ENCODE assay signal across 9 cellular contexts in genomic region chr19:49133621-49134454, GRCh38. TPM values are rescaled to one million over a fixed set of nuclear protein-coding genes. Genes with fewer than 3 reads are reported as not detected.
DNase-seq lines count a peak whose midpoint lies in the region; ATAC-seq lines count a peak whose summit lies in the region.
"Had no signal": no experiment of that assay in that cellular context is flagged by ENCODE, and none has a peak within 500 bp of the region (broad histone marks: within the 10 kb centered on the region; RNA-seq: fewer than 3 reads in every experiment).

No MANE protein-coding gene starts in this region.

- H3K27me3 Mint-ChIP-seq in T-cell, result peaks cover 4 to 15% of the 10 kb centered on the region in 2 donors
- peaks cover 11 to 51% (median 51%) of the 10 kb centered on the region in 3 donors for H3K27me3 Mint-ChIP-seq in naive B cell

- H3K27ac Mint-ChIP-seq in T-cell, result no peak overlapping the region
- no peak overlapping the region for H3K27ac Mint-ChIP-seq in naive B cell

- POLR2A ChIA-PET in T-cell (lab: Charles Lee), result interaction anchor here in 1 of 2 donors (0.7 kb wide), 1 partner anchor 446 kb away, joined by 7 read pairs; no protein-coding TSS in a partner anchor

- H3K4me3 Mint-ChIP-seq in T-cell (peak overlapping the region; percentile 64 to 74 (median 65)), naive B cell (peak overlapping the region; percentile 32 to 78 (median 54))

- CTCF ChIA-PET in T-cell (lab: Charles Lee), result no interaction called here

- peak; percentile 17 for DNase-seq in AG08395 (ENCODE audit: low spot score)
- peak in 16 of 34 experiments; percentile 38 to 60 (median 49) for DNase-seq in T-cell
- DNase-seq in effector CD8-positive, alpha-beta T cell (lab: John Stamatoyannopoulos, UW), result peak; percentile 41
- DNase-seq in naive B cell, result no peak
- DNase-seq in KG1 (lab: John Stamatoyannopoulos, UW), result no peak
- no peak for DNase-seq in cerebellar cortex (ENCODE audit: low spot score)

- no peaks in the 10 kb centered on the region for H3K9me3 Mint-ChIP-seq in T-cell
- H3K9me3 Mint-ChIP-seq in naive B cell, result peaks cover 0 to 4% (median 0%) of the 10 kb centered on the region in 7 donors

- ATAC-seq in T-cell (replicated peaks in 1 of 4) (peak; percentile 65 to 77 (median 72)), naive B cell (ENCODE audit: low read depth in 2 of 2) (peak; percentile 59 to 68), HG03175 (IDR thresholded peaks at IDR 0.05; ENCODE audit: unreplicated experiment) (no peak), GM18519 (IDR thresholded peaks at IDR 0.05; ENCODE audit: low FRiP score, unreplicated experiment) (no peak)

- peaks cover 2% of the 10 kb centered on the region for H3K36me3 Mint-ChIP-seq in T-cell
- peaks cover 0 to 12% of the 10 kb centered on the region in 2 donors for H3K36me3 Mint-ChIP-seq in naive B cell

- peaks cover 12 to 23% (median 22%) of the 10 kb centered on the region in 3 donors for H3K4me1 Mint-ChIP-seq in T-cell
- H3K4me1 Mint-ChIP-seq in naive B cell, result peaks cover 22 to 26% (median 24%) of the 10 kb centered on the region in 3 donors

RNA-seq across cellular contexts. Expression of gene PPFIA3, which starts 14.5 kb away (rescaled TPM):
- 1 to 10 TPM; 3.8 to 4.7 (median 4.1) TPM for total RNA-seq in T-cell
- under 1 TPM in 2 of 6 donors, not detected in 4; 0.23 to 0.26 TPM for polyA plus RNA-seq in naive B cell (ENCODE audit: low read depth in 6 of 6)

RNA-seq across cellular contexts. Expression of gene C19orf73, which starts 14.9 kb away (rescaled TPM):
- total RNA-seq in T-cell, result 1 to 10 TPM; 2.1 to 3.7 (median 2.5) TPM
- polyA plus RNA-seq in naive B cell (ENCODE audit: low read depth in 6 of 6), result 1 to 10 TPM; 2.8 to 6.3 (median 5.8) TPM

RNA-seq across cellular contexts. Expression of gene LIN7B, which starts 19.7 kb away (rescaled TPM):
- 10 to 100 TPM in 3 of 5 donors, 1 to 10 TPM in 2; 8.1 to 17.8 (median 12.9) TPM for total RNA-seq in T-cell
- polyA plus RNA-seq in naive B cell (ENCODE audit: low read depth in 6 of 6), result 1 to 10 TPM in 5 of 6 donors, not detected in 1; 2.8 to 5.0 (median 3.5) TPM

RNA-seq across cellular contexts. Expression of gene HRC, which starts 21.4 kb away (rescaled TPM):
- not detected for total RNA-seq in T-cell
- not detected for polyA plus RNA-seq in naive B cell (ENCODE audit: low read depth in 6 of 6)
- total RNA-seq: T-helper 2 cell treated with Interferon-gamma antibody and Interleukin-4, amounts not matched to agents 100 ng/mL and 5 ng/mL, for 36 hours had no signal

RNA-seq across cellular contexts. Expression of gene TRPM4, which starts 23.8 kb away (rescaled TPM):
- under 1 TPM in 3 of 5 donors, not detected in 2; 0.43 to 0.89 (median 0.50) TPM for total RNA-seq in T-cell
- polyA plus RNA-seq in naive B cell (ENCODE audit: low read depth in 6 of 6), result under 1 TPM in 1 of 6 donors, not detected in 5; 0.45 TPM

Comparison
In these comparisons a context has a peak if more than half of its experiments do, and no peak if none do; other contexts are left out.
1. DNase-seq: peak in AG08395 (single experiment) and effector CD8-positive, alpha-beta T cell (single experiment); none in naive B cell (single experiment), KG1 (single experiment) and cerebellar cortex (single experiment).
2. ATAC-seq: peak in T-cell (4 of 4) and naive B cell (2 of 2); none in HG03175 (single experiment) and GM18519 (single experiment).